Comparison of ENCODE assay signal across 2 cellular contexts in the genomic region with DNA sequence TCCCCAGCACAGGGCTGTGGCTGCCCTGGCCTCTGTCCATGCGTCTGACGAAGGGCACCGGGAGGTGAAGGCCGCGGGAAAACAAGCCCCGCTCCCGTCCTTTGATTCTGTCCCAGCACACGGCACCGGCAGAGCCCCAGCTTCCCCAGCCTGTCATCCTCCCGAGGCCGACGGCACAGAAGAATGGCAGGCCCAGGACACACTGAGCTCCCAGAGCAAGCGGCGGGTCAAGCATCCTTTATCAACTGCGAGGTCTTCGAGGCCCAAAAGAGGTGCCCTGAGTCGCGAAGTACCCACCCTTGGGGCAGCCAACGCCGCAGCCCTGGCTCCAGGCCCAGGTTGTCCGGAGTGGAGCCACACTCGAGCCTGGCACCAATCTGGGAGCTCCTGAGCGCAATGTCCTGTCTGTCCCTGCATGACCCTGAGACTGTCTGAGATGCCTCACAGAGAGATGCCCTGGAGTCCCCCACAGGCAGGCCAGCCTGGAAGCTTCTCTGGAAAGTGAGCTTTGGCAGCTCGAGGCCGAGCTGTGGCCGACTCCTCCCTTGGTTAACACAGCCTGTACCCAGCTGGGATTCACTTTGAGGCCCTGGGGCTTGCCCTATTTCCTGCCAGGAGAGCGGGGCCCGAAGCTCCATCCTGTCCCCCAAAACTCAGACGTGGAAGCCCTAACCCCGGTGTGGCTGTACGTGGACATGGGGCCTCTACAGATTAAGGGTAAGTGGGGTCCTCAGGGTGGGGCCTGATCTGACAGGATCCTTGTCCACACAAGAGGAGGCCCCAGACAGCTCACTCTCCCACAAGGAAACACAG.
TF ChIP-seq lines count a peak whose summit lies in the region.

No MANE protein-coding gene starts in this region.

TF ChIP-seq in A549, 52 proteins besides CTCF, POLR2A, EP300 and RAD21:
- TF ChIP-seq TP53 (CRISPR knock-in tag; IDR thresholded peaks at IDR 0.05): no peak
- TF ChIP-seq RARB (CRISPR knock-in tag; IDR thresholded peaks at IDR 0.05): 0 out of 2 replicates have a peak, but pooled peaks have one; percentile 45
- TF ChIP-seq, protein P1, sequence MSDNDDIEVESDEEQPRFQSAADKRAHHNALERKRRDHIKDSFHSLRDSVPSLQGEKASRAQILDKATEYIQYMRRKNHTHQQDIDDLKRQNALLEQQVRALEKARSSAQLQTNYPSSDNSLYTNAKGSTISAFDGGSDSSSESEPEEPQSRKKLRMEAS (IDR thresholded peaks at IDR 0.05): peak; percentile 49
- no peak for TF ChIP-seq MAZ (IDR thresholded peaks at IDR 0.05; ENCODE audit: borderline replicate concordance, low read depth, low read length)
- TF ChIP-seq POLR2AphosphoS2 (conservative IDR thresholded peaks at IDR 0.05; ENCODE audit: low read length): peak; percentile 64
- 0 out of 2 replicates have a peak, but pooled peaks have one; percentile 42 for TF ChIP-seq FOSB (CRISPR knock-in tag; IDR thresholded peaks at IDR 0.05)
- no peak for TF ChIP-seq FOXS1 (CRISPR knock-in tag; IDR thresholded peaks at IDR 0.05)
- TF ChIP-seq PBX3 (IDR thresholded peaks at IDR 0.05): 0 out of 2 replicates have a peak, but pooled peaks have one; percentile 20
- TF ChIP-seq NPAS2 (CRISPR knock-in tag; IDR thresholded peaks at IDR 0.05; ENCODE audit: borderline replicate concordance): no peak
- TF ChIP-seq ATOH8 (CRISPR knock-in tag; IDR thresholded peaks at IDR 0.05; ENCODE audit: low read depth): no peak
- no peak for TF ChIP-seq KDM5A (IDR thresholded peaks at IDR 0.05)
- TF ChIP-seq, protein P2, sequence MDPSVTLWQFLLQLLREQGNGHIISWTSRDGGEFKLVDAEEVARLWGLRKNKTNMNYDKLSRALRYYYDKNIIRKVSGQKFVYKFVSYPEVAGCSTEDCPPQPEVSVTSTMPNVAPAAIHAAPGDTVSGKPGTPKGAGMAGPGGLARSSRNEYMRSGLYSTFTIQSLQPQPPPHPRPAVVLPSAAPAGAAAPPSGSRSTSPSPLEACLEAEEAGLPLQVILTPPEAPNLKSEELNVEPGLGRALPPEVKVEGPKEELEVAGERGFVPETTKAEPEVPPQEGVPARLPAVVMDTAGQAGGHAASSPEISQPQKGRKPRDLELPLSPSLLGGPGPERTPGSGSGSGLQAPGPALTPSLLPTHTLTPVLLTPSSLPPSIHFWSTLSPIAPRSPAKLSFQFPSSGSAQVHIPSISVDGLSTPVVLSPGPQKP (IDR thresholded peaks at IDR 0.05; ENCODE audit: low read depth, low read length): no peak
- 0 out of 2 replicates have a peak, but pooled peaks have one; percentile 10 for TF ChIP-seq GATA3 (IDR thresholded peaks at IDR 0.05; ENCODE audit: borderline replicate concordance)
- TF ChIP-seq CEBPB (IDR thresholded peaks at IDR 0.05): no peak

TF ChIP-seq in IMR-90, 13 proteins besides CTCF, POLR2A, EP300 and RAD21:
- TF ChIP-seq MXI1 (IDR thresholded peaks at IDR 0.05; ENCODE audit: borderline replicate concordance, low read depth, low read length): no peak
TF ChIP-seq in IMR-90: peak in this region for 0.
